8 cellular contexts compared by ENCODE assay signal in the genomic region with DNA sequence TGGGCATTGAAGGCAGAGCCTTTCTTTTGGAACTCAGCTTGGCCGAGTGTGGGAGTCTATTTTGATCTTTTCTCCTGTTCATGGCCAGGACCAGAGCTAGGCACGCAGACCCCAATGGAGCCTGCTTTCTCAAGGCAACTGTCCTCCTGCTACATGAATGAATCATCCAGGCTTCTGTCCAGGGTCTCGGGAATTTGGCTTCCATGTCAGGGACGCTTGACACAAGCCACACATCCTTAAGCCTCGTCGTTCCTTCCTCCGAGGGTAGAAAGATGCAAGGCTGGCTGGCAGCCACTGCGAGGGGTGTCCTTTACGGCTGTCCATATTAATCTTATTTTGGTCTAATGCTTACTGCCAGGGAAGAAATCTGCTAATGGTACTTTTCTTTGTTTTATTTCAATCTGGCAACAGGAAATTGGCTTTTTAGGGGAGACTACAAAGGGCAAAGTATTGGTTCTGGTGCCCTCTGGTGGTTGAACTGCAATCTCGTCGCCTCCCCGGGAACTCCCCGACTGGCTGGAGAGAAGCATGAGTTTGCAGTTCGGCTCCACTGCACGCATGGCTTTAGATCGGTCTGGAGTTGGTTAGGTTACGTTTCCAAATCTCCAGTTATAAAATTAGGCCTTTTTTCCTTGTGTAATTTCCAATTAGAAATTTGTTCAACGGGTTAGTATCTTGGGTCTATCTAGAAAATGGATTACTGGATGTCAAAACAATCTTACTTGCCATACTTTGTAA.
DNase-seq lines count a peak whose midpoint lies in the region; ATAC-seq and TF ChIP-seq lines count a peak whose summit lies in the region.

No MANE protein-coding gene starts in this region.

- no peak for TF ChIP-seq POLR2A in breast epithelium (IDR thresholded peaks at IDR 0.05)

- TF ChIP-seq CTCF in GM12872 (IDR thresholded peaks at IDR 0.05; ENCODE audit: insufficient read depth, low read depth, low read length) (peak; percentile 89), WI38 (IDR thresholded peaks at IDR 0.05; ENCODE audit: low read depth, low read length) (peak; percentile 83), breast epithelium (IDR thresholded peaks at IDR 0.05) (peak; percentile 80 to 84 (median 84)), kidney epithelial cell (IDR thresholded peaks at IDR 0.05; ENCODE audit: insufficient read depth, low read length, poor library complexity, severe bottlenecking) (peak; percentile 90)

- no peaks in the 10 kb centered on the region for H3K9me3 ChIP-seq in breast epithelium

- H3K4me3 ChIP-seq in WI38 (ENCODE audit: low read depth, low read length) (no peak overlapping the region), breast epithelium (peak overlapping the region in 2 of 3 donors; percentile 15 to 50), kidney epithelial cell (ENCODE audit: low read depth, low read length) (no peak overlapping the region)

- DNase-seq in NCI-H2196 (lab: John Stamatoyannopoulos, UW; ENCODE audit: unreplicated experiment) (peak; percentile 77), breast epithelium (ENCODE audit: low spot score in 2 of 2) (peak; percentile 71 to 81), kidney epithelial cell (ENCODE audit: low read depth) (peak; percentile 41), mesenteric fat pad (ENCODE audit: low spot score) (no peak)
- peak; percentile 24 to 48 for DNase-seq in stimulated activated CD4-positive, alpha-beta T cell treated with anti-CD3 and anti-CD28 coated beads, Interleukin-1b, Interleukin-23, amount 100 ng/mL, for 1 hour (ENCODE audit: low read depth in 2 of 2)

- H3K36me3 ChIP-seq in breast epithelium, result no peaks in the 10 kb centered on the region
- H3K36me3 ChIP-seq in kidney epithelial cell (ENCODE audit: control insufficient read depth, insufficient read depth, low read length), result no peaks in the 10 kb centered on the region

- peak overlapping the region; percentile 45 to 76 for H3K27ac ChIP-seq in breast epithelium

- intact Hi-C loops in breast epithelium (cut with DNase I; ENCODE audit: low total_unique reads), result no loop called here

- peak; percentile 39 for ATAC-seq in HG02981 (IDR thresholded peaks at IDR 0.05; ENCODE audit: unreplicated experiment)

- H3K27me3 ChIP-seq in breast epithelium, result no peaks in the 10 kb centered on the region
- H3K27me3 ChIP-seq in kidney epithelial cell (ENCODE audit: control insufficient read depth, insufficient read depth, low read length), result peaks cover 2% of the 10 kb centered on the region

- no peaks in the 10 kb centered on the region for H3K4me1 ChIP-seq in breast epithelium

Comparison
In these comparisons a context has a peak if more than half of its experiments do, and no peak if none do; other contexts are left out.
1. H3K4me3 ChIP-seq: peak in breast epithelium (2 of 3); none in WI38 (single experiment) and kidney epithelial cell (single experiment).
2. Peak in every context shown above with its lines, with median percentiles within 50 percentile points of each other: CTCF ChIP-seq.